1 cellular context compared by ENCODE assay signal in the genomic region with DNA sequence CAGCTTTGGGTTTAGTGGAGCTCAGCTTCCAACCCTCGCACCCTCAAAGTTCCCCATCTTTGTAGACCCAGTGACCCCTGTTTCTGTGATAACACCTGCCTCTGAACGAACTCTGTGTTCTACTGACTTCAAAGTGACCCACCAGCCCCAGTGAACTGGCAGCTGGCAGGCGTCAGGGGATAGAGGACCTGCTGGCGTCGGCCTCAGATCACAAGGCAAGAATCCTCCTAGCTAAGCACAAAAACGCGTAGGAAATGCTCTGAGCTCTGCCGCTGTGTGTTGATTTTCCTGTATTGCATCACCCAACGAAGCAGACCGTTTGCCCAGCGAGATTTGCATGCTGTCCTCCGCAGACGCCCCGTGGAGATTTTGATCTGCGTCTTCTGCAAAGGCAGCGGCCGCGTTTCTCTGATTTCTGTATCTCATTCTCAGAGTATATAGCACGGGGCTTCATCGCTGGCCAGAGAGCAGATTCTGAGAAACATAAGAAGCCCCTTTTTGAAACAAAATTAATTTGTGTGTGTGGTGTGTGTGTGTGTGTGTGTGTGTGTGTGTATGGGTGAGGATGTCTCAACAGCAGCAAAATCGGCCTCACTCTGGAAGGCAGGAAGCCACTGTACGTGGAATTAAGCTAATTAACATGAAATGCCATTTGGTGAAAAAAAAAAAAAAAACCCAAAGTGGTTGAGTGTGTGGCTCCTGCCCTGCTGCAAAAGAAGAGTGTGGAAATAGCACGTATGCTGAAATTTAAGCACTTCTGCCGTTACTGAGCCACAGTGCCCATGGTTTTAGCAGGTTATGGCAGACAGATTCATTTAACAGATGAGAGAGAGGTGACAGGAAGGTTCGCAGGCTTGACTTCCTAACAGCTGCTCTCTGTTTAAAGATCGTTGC.
TF ChIP-seq lines count a peak whose summit lies in the region.

No MANE protein-coding gene starts in this region.

TF ChIP-seq in HepG2, 621 proteins besides CTCF, POLR2A, EP300 and RAD21 (continued from another document and continues in another):
- TF ChIP-seq, protein P1, sequence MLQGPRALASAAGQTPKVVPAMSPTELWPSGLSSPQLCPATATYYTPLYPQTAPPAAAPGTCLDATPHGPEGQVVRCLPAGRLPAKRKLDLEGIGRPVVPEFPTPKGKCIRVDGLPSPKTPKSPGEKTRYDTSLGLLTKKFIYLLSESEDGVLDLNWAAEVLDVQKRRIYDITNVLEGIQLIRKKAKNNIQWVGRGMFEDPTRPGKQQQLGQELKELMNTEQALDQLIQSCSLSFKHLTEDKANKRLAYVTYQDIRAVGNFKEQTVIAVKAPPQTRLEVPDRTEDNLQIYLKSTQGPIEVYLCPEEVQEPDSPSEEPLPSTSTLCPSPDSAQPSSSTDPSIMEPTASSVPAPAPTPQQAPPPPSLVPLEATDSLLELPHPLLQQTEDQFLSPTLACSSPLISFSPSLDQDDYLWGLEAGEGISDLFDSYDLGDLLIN (CRISPR knock-in tag; IDR thresholded peaks at IDR 0.05; ENCODE audit: borderline replicate concordance), result no peak
- no peak for TF ChIP-seq FLYWCH1 (CRISPR knock-in tag; IDR thresholded peaks at IDR 0.05)
- TF ChIP-seq KLF15 (CRISPR knock-in tag; IDR thresholded peaks at IDR 0.05; ENCODE audit: borderline replicate concordance), result no peak
- TF ChIP-seq, protein P2, sequence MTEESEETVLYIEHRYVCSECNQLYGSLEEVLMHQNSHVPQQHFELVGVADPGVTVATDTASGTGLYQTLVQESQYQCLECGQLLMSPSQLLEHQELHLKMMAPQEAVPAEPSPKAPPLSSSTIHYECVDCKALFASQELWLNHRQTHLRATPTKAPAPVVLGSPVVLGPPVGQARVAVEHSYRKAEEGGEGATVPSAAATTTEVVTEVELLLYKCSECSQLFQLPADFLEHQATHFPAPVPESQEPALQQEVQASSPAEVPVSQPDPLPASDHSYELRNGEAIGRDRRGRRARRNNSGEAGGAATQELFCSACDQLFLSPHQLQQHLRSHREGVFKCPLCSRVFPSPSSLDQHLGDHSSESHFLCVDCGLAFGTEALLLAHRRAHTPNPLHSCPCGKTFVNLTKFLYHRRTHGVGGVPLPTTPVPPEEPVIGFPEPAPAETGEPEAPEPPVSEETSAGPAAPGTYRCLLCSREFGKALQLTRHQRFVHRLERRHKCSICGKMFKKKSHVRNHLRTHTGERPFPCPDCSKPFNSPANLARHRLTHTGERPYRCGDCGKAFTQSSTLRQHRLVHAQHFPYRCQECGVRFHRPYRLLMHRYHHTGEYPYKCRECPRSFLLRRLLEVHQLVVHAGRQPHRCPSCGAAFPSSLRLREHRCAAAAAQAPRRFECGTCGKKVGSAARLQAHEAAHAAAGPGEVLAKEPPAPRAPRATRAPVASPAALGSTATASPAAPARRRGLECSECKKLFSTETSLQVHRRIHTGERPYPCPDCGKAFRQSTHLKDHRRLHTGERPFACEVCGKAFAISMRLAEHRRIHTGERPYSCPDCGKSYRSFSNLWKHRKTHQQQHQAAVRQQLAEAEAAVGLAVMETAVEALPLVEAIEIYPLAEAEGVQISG (CRISPR knock-in tag; IDR thresholded peaks at IDR 0.05), result peak; percentile 59; the same call in 1 of the 2 replicates
- TF ChIP-seq, protein P3, sequence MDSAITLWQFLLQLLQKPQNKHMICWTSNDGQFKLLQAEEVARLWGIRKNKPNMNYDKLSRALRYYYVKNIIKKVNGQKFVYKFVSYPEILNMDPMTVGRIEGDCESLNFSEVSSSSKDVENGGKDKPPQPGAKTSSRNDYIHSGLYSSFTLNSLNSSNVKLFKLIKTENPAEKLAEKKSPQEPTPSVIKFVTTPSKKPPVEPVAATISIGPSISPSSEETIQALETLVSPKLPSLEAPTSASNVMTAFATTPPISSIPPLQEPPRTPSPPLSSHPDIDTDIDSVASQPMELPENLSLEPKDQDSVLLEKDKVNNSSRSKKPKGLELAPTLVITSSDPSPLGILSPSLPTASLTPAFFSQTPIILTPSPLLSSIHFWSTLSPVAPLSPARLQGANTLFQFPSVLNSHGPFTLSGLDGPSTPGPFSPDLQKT (CRISPR knock-in tag; IDR thresholded peaks at IDR 0.05; ENCODE audit: borderline replicate concordance), result no peak
- TF ChIP-seq ZNF780A (CRISPR knock-in tag; IDR thresholded peaks at IDR 0.05), result no peak
- TF ChIP-seq, protein P4, sequence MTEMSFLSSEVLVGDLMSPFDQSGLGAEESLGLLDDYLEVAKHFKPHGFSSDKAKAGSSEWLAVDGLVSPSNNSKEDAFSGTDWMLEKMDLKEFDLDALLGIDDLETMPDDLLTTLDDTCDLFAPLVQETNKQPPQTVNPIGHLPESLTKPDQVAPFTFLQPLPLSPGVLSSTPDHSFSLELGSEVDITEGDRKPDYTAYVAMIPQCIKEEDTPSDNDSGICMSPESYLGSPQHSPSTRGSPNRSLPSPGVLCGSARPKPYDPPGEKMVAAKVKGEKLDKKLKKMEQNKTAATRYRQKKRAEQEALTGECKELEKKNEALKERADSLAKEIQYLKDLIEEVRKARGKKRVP (CRISPR knock-in tag; IDR thresholded peaks at IDR 0.05), result peak; percentile 59 to 99; a peak in 2 of 4 replicates
- TF ChIP-seq ETV6 (CRISPR knock-in tag; conservative IDR thresholded peaks at IDR 0.05), result peak; percentile 67
- TF ChIP-seq SALL1 (CRISPR knock-in tag; IDR thresholded peaks at IDR 0.05), result peak; percentile 81
- no peak for TF ChIP-seq ZNF549 (CRISPR knock-in tag; IDR thresholded peaks at IDR 0.05)
- TF ChIP-seq NFE2 (CRISPR knock-in tag; IDR thresholded peaks at IDR 0.05), result no peak
- TF ChIP-seq ZNF547 (CRISPR knock-in tag; IDR thresholded peaks at IDR 0.05), result no peak; the same call in 1 of the 2 replicates
- TF ChIP-seq, protein P5, sequence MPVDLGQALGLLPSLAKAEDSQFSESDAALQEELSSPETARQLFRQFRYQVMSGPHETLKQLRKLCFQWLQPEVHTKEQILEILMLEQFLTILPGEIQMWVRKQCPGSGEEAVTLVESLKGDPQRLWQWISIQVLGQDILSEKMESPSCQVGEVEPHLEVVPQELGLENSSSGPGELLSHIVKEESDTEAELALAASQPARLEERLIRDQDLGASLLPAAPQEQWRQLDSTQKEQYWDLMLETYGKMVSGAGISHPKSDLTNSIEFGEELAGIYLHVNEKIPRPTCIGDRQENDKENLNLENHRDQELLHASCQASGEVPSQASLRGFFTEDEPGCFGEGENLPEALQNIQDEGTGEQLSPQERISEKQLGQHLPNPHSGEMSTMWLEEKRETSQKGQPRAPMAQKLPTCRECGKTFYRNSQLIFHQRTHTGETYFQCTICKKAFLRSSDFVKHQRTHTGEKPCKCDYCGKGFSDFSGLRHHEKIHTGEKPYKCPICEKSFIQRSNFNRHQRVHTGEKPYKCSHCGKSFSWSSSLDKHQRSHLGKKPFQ (CRISPR knock-in tag; IDR thresholded peaks at IDR 0.05; ENCODE audit: insufficient replicate concordance), result no peak
- TF ChIP-seq, protein P6, sequence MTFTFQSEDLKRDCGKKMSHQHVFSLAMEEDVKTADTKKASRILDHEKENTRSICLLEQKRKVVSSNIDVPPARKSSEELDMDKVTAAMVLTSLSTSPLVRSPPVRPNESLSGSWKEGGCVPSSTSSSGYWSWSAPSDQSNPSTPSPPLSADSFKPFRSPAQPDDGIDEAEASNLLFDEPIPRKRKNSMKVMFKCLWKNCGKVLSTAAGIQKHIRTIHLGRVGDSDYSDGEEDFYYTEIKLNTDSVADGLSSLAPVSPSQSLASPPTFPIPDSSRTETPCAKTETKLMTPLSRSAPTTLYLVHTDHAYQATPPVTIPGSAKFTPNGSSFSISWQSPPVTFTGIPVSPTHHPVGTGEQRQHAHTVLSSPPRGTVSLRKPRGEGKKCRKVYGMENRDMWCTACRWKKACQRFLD (CRISPR knock-in tag; IDR thresholded peaks at IDR 0.05; ENCODE audit: borderline replicate concordance), result no peak
- no peak for TF ChIP-seq RBFOX2 (IDR thresholded peaks at IDR 0.05; ENCODE audit: low read depth, low read length)
- TF ChIP-seq ZNF775 (CRISPR knock-in tag; IDR thresholded peaks at IDR 0.05; ENCODE audit: borderline replicate concordance), result no peak
- no peak for TF ChIP-seq KLF9 (CRISPR knock-in tag; IDR thresholded peaks at IDR 0.05; ENCODE audit: low read depth)
- TF ChIP-seq DNMT3B (CRISPR knock-in tag; conservative IDR thresholded peaks at IDR 0.05), result no peak
- peak; percentile 17; the same call in 1 of the 2 replicates for TF ChIP-seq STAG1 (CRISPR knock-in tag; IDR thresholded peaks at IDR 0.05)
- no peak for TF ChIP-seq REXO4 (CRISPR knock-in tag; IDR thresholded peaks at IDR 0.05; ENCODE audit: borderline replicate concordance)
- TF ChIP-seq HNRNPLL (IDR thresholded peaks at IDR 0.05; ENCODE audit: low read depth, low read length, poor library complexity, severe bottlenecking), result no peak
- TF ChIP-seq KAT2B (IDR thresholded peaks at IDR 0.05; ENCODE audit: borderline replicate concordance, low read depth, low read length), result no peak
- no peak for TF ChIP-seq ZNF432 (CRISPR knock-in tag; IDR thresholded peaks at IDR 0.05; ENCODE audit: borderline replicate concordance)
- TF ChIP-seq, protein P7, sequence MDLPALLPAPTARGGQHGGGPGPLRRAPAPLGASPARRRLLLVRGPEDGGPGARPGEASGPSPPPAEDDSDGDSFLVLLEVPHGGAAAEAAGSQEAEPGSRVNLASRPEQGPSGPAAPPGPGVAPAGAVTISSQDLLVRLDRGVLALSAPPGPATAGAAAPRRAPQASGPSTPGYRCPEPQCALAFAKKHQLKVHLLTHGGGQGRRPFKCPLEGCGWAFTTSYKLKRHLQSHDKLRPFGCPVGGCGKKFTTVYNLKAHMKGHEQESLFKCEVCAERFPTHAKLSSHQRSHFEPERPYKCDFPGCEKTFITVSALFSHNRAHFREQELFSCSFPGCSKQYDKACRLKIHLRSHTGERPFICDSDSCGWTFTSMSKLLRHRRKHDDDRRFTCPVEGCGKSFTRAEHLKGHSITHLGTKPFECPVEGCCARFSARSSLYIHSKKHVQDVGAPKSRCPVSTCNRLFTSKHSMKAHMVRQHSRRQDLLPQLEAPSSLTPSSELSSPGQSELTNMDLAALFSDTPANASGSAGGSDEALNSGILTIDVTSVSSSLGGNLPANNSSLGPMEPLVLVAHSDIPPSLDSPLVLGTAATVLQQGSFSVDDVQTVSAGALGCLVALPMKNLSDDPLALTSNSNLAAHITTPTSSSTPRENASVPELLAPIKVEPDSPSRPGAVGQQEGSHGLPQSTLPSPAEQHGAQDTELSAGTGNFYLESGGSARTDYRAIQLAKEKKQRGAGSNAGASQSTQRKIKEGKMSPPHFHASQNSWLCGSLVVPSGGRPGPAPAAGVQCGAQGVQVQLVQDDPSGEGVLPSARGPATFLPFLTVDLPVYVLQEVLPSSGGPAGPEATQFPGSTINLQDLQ (CRISPR knock-in tag; IDR thresholded peaks at IDR 0.05), result no peak
- no peak for TF ChIP-seq SMARCC2 (IDR thresholded peaks at IDR 0.05)
- TF ChIP-seq, protein P8, sequence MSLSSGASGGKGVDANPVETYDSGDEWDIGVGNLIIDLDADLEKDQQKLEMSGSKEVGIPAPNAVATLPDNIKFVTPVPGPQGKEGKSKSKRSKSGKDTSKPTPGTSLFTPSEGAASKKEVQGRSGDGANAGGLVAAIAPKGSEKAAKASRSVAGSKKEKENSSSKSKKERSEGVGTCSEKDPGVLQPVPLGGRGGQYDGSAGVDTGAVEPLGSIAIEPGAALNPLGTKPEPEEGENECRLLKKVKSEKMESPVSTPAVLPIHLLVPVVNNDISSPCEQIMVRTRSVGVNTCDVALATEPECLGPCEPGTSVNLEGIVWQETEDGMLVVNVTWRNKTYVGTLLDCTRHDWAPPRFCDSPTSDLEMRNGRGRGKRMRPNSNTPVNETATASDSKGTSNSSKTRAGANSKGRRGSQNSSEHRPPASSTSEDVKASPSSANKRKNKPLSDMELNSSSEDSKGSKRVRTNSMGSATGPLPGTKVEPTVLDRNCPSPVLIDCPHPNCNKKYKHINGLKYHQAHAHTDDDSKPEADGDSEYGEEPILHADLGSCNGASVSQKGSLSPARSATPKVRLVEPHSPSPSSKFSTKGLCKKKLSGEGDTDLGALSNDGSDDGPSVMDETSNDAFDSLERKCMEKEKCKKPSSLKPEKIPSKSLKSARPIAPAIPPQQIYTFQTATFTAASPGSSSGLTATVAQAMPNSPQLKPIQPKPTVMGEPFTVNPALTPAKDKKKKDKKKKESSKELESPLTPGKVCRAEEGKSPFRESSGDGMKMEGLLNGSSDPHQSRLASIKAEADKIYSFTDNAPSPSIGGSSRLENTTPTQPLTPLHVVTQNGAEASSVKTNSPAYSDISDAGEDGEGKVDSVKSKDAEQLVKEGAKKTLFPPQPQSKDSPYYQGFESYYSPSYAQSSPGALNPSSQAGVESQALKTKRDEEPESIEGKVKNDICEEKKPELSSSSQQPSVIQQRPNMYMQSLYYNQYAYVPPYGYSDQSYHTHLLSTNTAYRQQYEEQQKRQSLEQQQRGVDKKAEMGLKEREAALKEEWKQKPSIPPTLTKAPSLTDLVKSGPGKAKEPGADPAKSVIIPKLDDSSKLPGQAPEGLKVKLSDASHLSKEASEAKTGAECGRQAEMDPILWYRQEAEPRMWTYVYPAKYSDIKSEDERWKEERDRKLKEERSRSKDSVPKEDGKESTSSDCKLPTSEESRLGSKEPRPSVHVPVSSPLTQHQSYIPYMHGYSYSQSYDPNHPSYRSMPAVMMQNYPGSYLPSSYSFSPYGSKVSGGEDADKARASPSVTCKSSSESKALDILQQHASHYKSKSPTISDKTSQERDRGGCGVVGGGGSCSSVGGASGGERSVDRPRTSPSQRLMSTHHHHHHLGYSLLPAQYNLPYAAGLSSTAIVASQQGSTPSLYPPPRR (CRISPR knock-in tag; IDR thresholded peaks at IDR 0.05; ENCODE audit: borderline replicate concordance), result peak; percentile 70
- no peak for TF ChIP-seq ZNF567 (CRISPR knock-in tag; IDR thresholded peaks at IDR 0.05; ENCODE audit: borderline replicate concordance)
- TF ChIP-seq, protein P9, sequence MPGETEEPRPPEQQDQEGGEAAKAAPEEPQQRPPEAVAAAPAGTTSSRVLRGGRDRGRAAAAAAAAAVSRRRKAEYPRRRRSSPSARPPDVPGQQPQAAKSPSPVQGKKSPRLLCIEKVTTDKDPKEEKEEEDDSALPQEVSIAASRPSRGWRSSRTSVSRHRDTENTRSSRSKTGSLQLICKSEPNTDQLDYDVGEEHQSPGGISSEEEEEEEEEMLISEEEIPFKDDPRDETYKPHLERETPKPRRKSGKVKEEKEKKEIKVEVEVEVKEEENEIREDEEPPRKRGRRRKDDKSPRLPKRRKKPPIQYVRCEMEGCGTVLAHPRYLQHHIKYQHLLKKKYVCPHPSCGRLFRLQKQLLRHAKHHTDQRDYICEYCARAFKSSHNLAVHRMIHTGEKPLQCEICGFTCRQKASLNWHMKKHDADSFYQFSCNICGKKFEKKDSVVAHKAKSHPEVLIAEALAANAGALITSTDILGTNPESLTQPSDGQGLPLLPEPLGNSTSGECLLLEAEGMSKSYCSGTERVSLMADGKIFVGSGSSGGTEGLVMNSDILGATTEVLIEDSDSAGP (CRISPR knock-in tag; IDR thresholded peaks at IDR 0.05; ENCODE audit: borderline replicate concordance), result no peak; the same call in 1 of the 2 replicates
- no peak for TF ChIP-seq ZNF256 (CRISPR knock-in tag; conservative IDR thresholded peaks at IDR 0.05)
- TF ChIP-seq ARID2 (CRISPR knock-in tag; IDR thresholded peaks at IDR 0.05; ENCODE audit: borderline replicate concordance), result 0 out of 2 replicates have a peak, but pooled peaks have one; percentile 69
- no peak for TF ChIP-seq WIZ (CRISPR knock-in tag; IDR thresholded peaks at IDR 0.05)
- 0 out of 2 replicates have a peak, but pooled peaks have one; percentile 24 for TF ChIP-seq MIER2 (CRISPR knock-in tag; IDR thresholded peaks at IDR 0.05)
- no peak for TF ChIP-seq ZFAT (CRISPR knock-in tag; conservative IDR thresholded peaks at IDR 0.05)
